ENCODE assay signal across 17 cellular contexts in genomic region chrX:123665197-123665596, GRCh38.
A peak's percentile ranks its signal among the peaks of the same experiment; 100 is the strongest.
DNase-seq lines count a peak whose midpoint lies in the region; ATAC-seq, FAIRE-seq and TF ChIP-seq lines count a peak whose summit lies in the region.
"Had no signal": no experiment of that assay in that cellular context is flagged by ENCODE, and none has a peak within 500 bp of the region (broad histone marks: within the 10 kb centered on the region; RNA-seq: fewer than 3 reads in every experiment).

No MANE protein-coding gene starts in this region.

- no peaks in the 10 kb centered on the region for H3K79me2 ChIP-seq in HepG2 (ENCODE audit: insufficient read depth, low read length)
- peaks cover 4% of the 10 kb centered on the region for H3K79me2 ChIP-seq in hepatocyte

- no peak for TF ChIP-seq EP300 in HepG2 (IDR thresholded peaks at IDR 0.05; ENCODE audit: low read depth in 2 of 2, low read length in 2 of 2)
- no peak for TF ChIP-seq EP300 in HepG2 (CRISPR knock-in tag; IDR thresholded peaks at IDR 0.05; ENCODE audit: borderline replicate concordance)

- no peak for FAIRE-seq in HepG2 (lab: Jason Lieb, UNC)

- H3K4me3 ChIP-seq in HepG2 (replicated peaks in 1 of 3; ENCODE audit: insufficient read depth in 1 of 3, low read depth in 2 of 3, low read length in 3 of 3) (no peak overlapping the region), right lobe of liver (no peak overlapping the region), RWPE2 (ENCODE audit: severe bottlenecking) (no peak overlapping the region), hepatocyte (no peak overlapping the region), upper lobe of right lung (no peak overlapping the region)
- H3K4me3 ChIP-seq: GM23338, heart right ventricle, tibial nerve had no signal

- no peak for TF ChIP-seq RAD21 in HepG2 (CRISPR knock-in tag; IDR thresholded peaks at IDR 0.05)

- intact Hi-C loops in HepG2 (cut with micrococcal nuclease; ENCODE audit: unreplicated experiment): no loop called here
- intact Hi-C loops in right lobe of liver (cut with DNase I): no loop called here
- intact Hi-C loops in upper lobe of right lung (cut with DNase I): no loop called here

- H3K9me2 ChIP-seq in hepatocyte (replicated peaks; ENCODE audit: insufficient read depth): no peaks in the 10 kb centered on the region

- no peaks in the 10 kb centered on the region for H4K20me1 ChIP-seq in HepG2 (ENCODE audit: insufficient read depth, low read length)
- no peaks in the 10 kb centered on the region for H4K20me1 ChIP-seq in hepatocyte (ENCODE audit: insufficient read depth, poor library complexity, severe bottlenecking)

- 80% methylated on average over 1 of the region's 3 CpGs for WGBS in HepG2 (ENCODE audit: low lambda C conversion rate)
- WGBS in right lobe of liver (ENCODE audit: insufficient coverage, low coverage, low lambda C conversion rate, missing lambda C conversion rate): 67% methylated on average over 3 of the region's 3 CpGs
- WGBS in hepatocyte (ENCODE audit: low lambda C conversion rate, missing lambda C conversion rate): 75% methylated on average over 3 of the region's 3 CpGs

- no peak overlapping the region for H3K4me2 ChIP-seq in HepG2 (ENCODE audit: low read depth, low read length)
- H3K4me2 ChIP-seq in hepatocyte: no peak overlapping the region
- H3K4me2 ChIP-seq: GM23338 had no signal

- DNase-seq in HepG2 (ENCODE audit: low spot score) (no peak), right lobe of liver (no peak), RWPE2 (ENCODE audit: low spot score) (no peak), hepatocyte (ENCODE audit: low spot score) (peak; percentile 8), upper lobe of right lung (no peak), DMS153 treated with DMSO at 0.1 percent for 48 hours (lab: John Stamatoyannopoulos, UW; ENCODE audit: unreplicated experiment) (no peak)
- no peak for DNase-seq in stimulated activated CD4-positive, alpha-beta T cell treated with anti-CD3 and anti-CD28 coated beads, Interleukin-1b, Interleukin-23, amount 100 ng/mL, for 48 hours
- DNase-seq: activated CD4-positive, alpha-beta T cell treated with anti-CD3 and anti-CD28 coated beads, Interleukin-2, amount 50 U/mL, for 4 hours; activated naive CD8-positive, alpha-beta T cell treated with anti-CD3 and anti-CD28 coated beads, Interleukin-2, amount 50 U/mL, for 24 hours; activated T-cell treated with anti-CD3 and anti-CD28 coated beads, Interleukin-2, amount 50 U/mL, for 72 hours; COR-L47; heart right ventricle; stimulated activated CD4-positive, alpha-beta T cell treated with anti-CD3 and anti-CD28 coated beads, Interleukin-4, amount 100 ng/mL, for 1 hour had no signal

- H3K4me1 ChIP-seq in HepG2 (ENCODE audit: insufficient read depth, low read length): no peaks in the 10 kb centered on the region
- H3K4me1 ChIP-seq in right lobe of liver: no peaks in the 10 kb centered on the region
- peaks cover 16% of the 10 kb centered on the region for H3K4me1 ChIP-seq in RWPE2 (ENCODE audit: insufficient read depth, poor library complexity, severe bottlenecking)
- H3K4me1 ChIP-seq in hepatocyte (ENCODE audit: insufficient read depth): no peaks in the 10 kb centered on the region
- H3K4me1 ChIP-seq in upper lobe of right lung: no peaks in the 10 kb centered on the region
- H3K4me1 ChIP-seq: heart right ventricle, tibial nerve had no signal

- in situ Hi-C loops in HepG2 (cut with HindIII; ENCODE audit: extremely low pct_ligation_motif_present, low pct_unique_long_range_greater_than_20kb): no loop called here

- peaks cover 2 to 21% of the 10 kb centered on the region in 2 experiments; a peak in 3 of 5 replicates for H3K36me3 ChIP-seq in HepG2 (replicated peaks in 1 of 2; ENCODE audit: control insufficient read depth in 1 of 2, insufficient read depth in 2 of 2, low read length in 2 of 2)
- H3K36me3 ChIP-seq in right lobe of liver: peaks cover 0 to 5% (median 0%) of the 10 kb centered on the region in 4 donors
- peaks cover 41% of the 10 kb centered on the region for H3K36me3 ChIP-seq in RWPE2 (ENCODE audit: low read depth)
- H3K36me3 ChIP-seq in hepatocyte (replicated peaks; ENCODE audit: insufficient read depth, low read depth): no peaks in the 10 kb centered on the region
- H3K36me3 ChIP-seq in upper lobe of right lung: peaks cover 16% of the 10 kb centered on the region

- TF ChIP-seq CTCF in HepG2 (CRISPR knock-in tag; IDR thresholded peaks at IDR 0.05) (no peak), right lobe of liver (IDR thresholded peaks at IDR 0.05) (no peak), RWPE2 (IDR thresholded peaks at IDR 0.05; ENCODE audit: poor library complexity, severe bottlenecking) (no peak), hepatocyte (IDR thresholded peaks at IDR 0.05; ENCODE audit: poor library complexity) (no peak), upper lobe of right lung (IDR thresholded peaks at IDR 0.05) (no peak)

- H3K27me3 ChIP-seq in HepG2 (ENCODE audit: control insufficient read depth in 1 of 2, insufficient read depth in 2 of 2, low read length in 2 of 2) (no peaks in the 10 kb centered on the region), right lobe of liver (no peaks in the 10 kb centered on the region), RWPE2 (ENCODE audit: insufficient read depth, poor library complexity, severe bottlenecking) (no peaks in the 10 kb centered on the region), hepatocyte (no peaks in the 10 kb centered on the region), upper lobe of right lung (no peaks in the 10 kb centered on the region)
- H3K27me3 ChIP-seq: heart right ventricle, tibial nerve had no signal

- H3K9me3 ChIP-seq in HepG2 (ENCODE audit: low read length) (no peaks in the 10 kb centered on the region), right lobe of liver (no peaks in the 10 kb centered on the region), RWPE2 (ENCODE audit: severe bottlenecking) (no peaks in the 10 kb centered on the region), hepatocyte (ENCODE audit: low read depth) (peaks cover 5% of the 10 kb centered on the region), upper lobe of right lung (no peaks in the 10 kb centered on the region)

- H2AFZ ChIP-seq in HepG2 (ENCODE audit: low read length): no peak overlapping the region
- no peak overlapping the region for H2AFZ ChIP-seq in hepatocyte
- H2AFZ ChIP-seq: GM23338 had no signal

- TF ChIP-seq POLR2A in HepG2 (IDR thresholded peaks at IDR 0.05; ENCODE audit: insufficient read depth in 1 of 2, low read depth in 2 of 2, low read length in 2 of 2): no peak
- TF ChIP-seq POLR2A in right lobe of liver (IDR thresholded peaks at IDR 0.05): no peak

- H3K27ac ChIP-seq in HepG2 (ENCODE audit: extremely low read length, insufficient read depth, low read length) (no peak overlapping the region), right lobe of liver (no peak overlapping the region), RWPE2 (ENCODE audit: poor library complexity, severe bottlenecking) (peak overlapping the region; percentile 67), hepatocyte (peak overlapping the region; percentile 18), upper lobe of right lung (peak overlapping the region; percentile 30)
- H3K27ac ChIP-seq: heart right ventricle, tibial nerve had no signal

- no TSS peak for BruUV-seq in HepG2 (replicated peaks; lab: Mats Ljungman, UMichigan)

- no peak overlapping the region for H3K9ac ChIP-seq in HepG2 (ENCODE audit: insufficient read depth, low read depth, low read length)

- ATAC-seq in HepG2 (no peak), right lobe of liver (no peak), RWPE2 (ENCODE audit: low read depth) (peak; percentile 98), upper lobe of right lung (peak; percentile 93), GM18858 (IDR thresholded peaks at IDR 0.05; ENCODE audit: unreplicated experiment) (no peak)
- ATAC-seq: activated naive CD8-positive, alpha-beta T cell treated with anti-CD3 and anti-CD28 coated beads, Interleukin-2, amount 50 U/mL, for 24 hours; activated T-cell treated with anti-CD3 and anti-CD28 coated beads, Interleukin-2, amount 50 U/mL, for 72 hours; GM23338; heart right ventricle; natural killer cell treated with Interleukin-12 subunit alpha and Interleukin-12 subunit beta and Interleukin-15 and Interleukin-18, amount 100 ng/mL, for 72 hours had no signal

- POLR2A ChIA-PET in HepG2 (lab: Yijun Ruan, JAX): no interaction called here

- CTCF ChIA-PET in HepG2 (lab: Yijun Ruan, JAX; ENCODE audit: low intra/inter-chr PET ratio, low total read pairs): no interaction called here

TF ChIP-seq in HepG2, 621 proteins besides CTCF, POLR2A, EP300 and RAD21 (continues in another document):
- TF ChIP-seq, protein P1, sequence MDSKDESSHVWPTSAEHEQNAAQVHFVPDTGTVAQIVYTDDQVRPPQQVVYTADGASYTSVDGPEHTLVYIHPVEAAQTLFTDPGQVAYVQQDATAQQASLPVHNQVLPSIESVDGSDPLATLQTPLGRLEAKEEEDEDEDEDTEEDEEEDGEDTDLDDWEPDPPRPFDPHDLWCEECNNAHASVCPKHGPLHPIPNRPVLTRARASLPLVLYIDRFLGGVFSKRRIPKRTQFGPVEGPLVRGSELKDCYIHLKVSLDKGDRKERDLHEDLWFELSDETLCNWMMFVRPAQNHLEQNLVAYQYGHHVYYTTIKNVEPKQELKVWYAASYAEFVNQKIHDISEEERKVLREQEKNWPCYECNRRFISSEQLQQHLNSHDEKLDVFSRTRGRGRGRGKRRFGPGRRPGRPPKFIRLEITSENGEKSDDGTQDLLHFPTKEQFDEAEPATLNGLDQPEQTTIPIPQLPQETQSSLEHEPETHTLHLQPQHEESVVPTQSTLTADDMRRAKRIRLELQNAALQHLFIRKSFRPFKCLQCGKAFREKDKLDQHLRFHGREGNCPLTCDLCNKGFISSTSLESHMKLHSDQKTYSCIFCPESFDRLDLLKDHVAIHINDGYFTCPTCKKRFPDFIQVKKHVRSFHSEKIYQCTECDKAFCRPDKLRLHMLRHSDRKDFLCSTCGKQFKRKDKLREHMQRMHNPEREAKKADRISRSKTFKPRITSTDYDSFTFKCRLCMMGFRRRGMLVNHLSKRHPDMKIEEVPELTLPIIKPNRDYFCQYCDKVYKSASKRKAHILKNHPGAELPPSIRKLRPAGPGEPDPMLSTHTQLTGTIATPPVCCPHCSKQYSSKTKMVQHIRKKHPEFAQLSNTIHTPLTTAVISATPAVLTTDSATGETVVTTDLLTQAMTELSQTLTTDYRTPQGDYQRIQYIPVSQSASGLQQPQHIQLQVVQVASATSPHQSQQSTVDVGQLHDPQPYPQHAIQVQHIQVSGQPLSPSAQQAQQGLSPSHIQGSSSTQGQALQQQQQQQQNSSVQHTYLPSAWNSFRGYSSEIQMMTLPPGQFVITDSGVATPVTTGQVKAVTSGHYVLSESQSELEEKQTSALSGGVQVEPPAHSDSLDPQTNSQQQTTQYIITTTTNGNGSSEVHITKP (CRISPR knock-in tag; IDR thresholded peaks at IDR 0.05; ENCODE audit: low read depth): peak; percentile 83

Comparison
In these comparisons a context has a peak if more than half of its experiments do, and no peak if none do; other contexts are left out.
1. ATAC-seq: peak in RWPE2 (single experiment) and upper lobe of right lung (single experiment); none in HepG2 (single experiment), right lobe of liver (0 of 4) and GM18858 (single experiment).
2. H3K27ac ChIP-seq: peak in RWPE2 (single experiment), hepatocyte (single experiment) and upper lobe of right lung (single experiment); none in HepG2 (single experiment) and right lobe of liver (0 of 3).